ENCODE assay signal across 8 cellular contexts in the genomic region with DNA sequence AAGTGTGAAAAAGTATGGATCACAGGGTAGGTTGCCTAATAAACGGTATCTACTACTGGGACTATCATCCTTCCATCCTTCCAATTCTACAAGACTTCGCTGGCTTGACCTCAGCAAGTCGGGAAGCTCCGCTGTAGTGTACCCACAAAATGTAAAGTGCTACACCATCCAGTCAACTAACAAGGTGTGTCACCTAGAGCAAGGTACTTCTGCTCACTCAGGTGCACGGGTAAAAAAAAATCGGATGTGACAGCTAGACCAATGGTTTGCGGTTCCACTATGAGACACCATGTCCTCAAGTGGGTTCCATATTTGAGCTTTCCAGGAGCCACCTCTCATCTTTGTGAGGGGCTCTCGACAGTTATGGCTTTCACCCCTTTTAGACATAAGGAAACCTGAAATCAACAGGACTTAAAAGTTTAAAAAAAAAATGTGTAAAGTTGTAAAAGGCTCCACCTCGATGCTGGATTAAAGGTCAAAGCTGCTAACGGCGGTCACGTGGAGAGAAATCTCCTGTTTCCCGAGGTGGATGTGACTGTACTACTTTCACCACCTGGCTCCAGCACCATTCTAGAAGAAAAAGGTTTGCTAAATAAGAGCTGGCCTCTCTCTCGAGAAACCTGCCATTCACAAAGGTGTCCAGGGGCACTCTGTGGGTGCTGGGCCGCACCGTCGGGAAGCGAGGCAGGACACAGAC. TPM values are rescaled to one million over a fixed set of nuclear protein-coding genes. Genes with fewer than 3 reads are reported as not detected.
DNase-seq lines count a peak whose midpoint lies in the region; ATAC-seq, FAIRE-seq and TF ChIP-seq lines count a peak whose summit lies in the region.

No MANE protein-coding gene starts in this region.

- H3K27me3 ChIP-seq in Panc1 (ENCODE audit: control insufficient read depth, insufficient read depth, low read length): no peaks in the 10 kb centered on the region
- H3K27me3 ChIP-seq in endothelial cell of umbilical vein (ENCODE audit: control insufficient read depth in 2 of 2, insufficient read depth in 2 of 2, low read length in 2 of 2): no peaks in the 10 kb centered on the region
- no peaks in the 10 kb centered on the region for H3K27me3 ChIP-seq in parathyroid adenoma (ENCODE audit: control insufficient read depth, insufficient read depth, low read length)

- no peak for FAIRE-seq in endothelial cell of umbilical vein (lab: Jason Lieb, UNC)

- ATAC-seq in Panc1: no peak
- no peak for ATAC-seq in GM19328 (IDR thresholded peaks at IDR 0.05; ENCODE audit: unreplicated experiment)
- no peak for ATAC-seq in GM21526 (IDR thresholded peaks at IDR 0.05; ENCODE audit: low FRiP score, unreplicated experiment)
- no peak for ATAC-seq in HG03565 (IDR thresholded peaks at IDR 0.05; ENCODE audit: unreplicated experiment)

- dilution Hi-C loops in endothelial cell of umbilical vein (cut with MboI; ENCODE audit: extremely low pct_ligation_motif_present, low sequenced_read_pairs): no loop called here

- H3K9ac ChIP-seq in endothelial cell of umbilical vein (replicated peaks; ENCODE audit: extremely low read depth, insufficient read depth, low read length) (peak overlapping the region; percentile 59), parathyroid adenoma (no peak overlapping the region)

- POLR2A ChIA-PET in Panc1 (lab: Charles Lee) (no interaction called here), endothelial cell of umbilical vein (lab: Charles Lee) (interaction anchor here (1.2 to 1.5 kb wide), 5 partner anchors 11 to 140 kb away, joined by 3 to 13 read pairs (median 5); a partner anchor contains a TSS)

- H3K4me2 ChIP-seq in endothelial cell of umbilical vein (ENCODE audit: insufficient read depth, low read length): peak overlapping the region; percentile 94
- H3K4me2 ChIP-seq in parathyroid adenoma (ENCODE audit: low read length): peak overlapping the region; percentile 86

- no peak for TF ChIP-seq POLR2A in endothelial cell of umbilical vein (IDR thresholded peaks at IDR 0.05; ENCODE audit: low read depth, low read length)

- H3K79me2 ChIP-seq in endothelial cell of umbilical vein (ENCODE audit: control insufficient read depth, insufficient read depth, low read length): peaks cover 56% of the 10 kb centered on the region
- peaks cover 12% of the 10 kb centered on the region for H3K79me2 ChIP-seq in parathyroid adenoma

- H3K4me1 ChIP-seq in Panc1 (ENCODE audit: control insufficient read depth, insufficient read depth, low read length) (peaks cover 40% of the 10 kb centered on the region), endothelial cell of umbilical vein (ENCODE audit: control insufficient read depth, extremely low read depth, insufficient read depth, low read length) (peaks cover 43% of the 10 kb centered on the region), parathyroid adenoma (peaks cover 16% of the 10 kb centered on the region)

- peak; percentile 17 for DNase-seq in NCI-H2196 (lab: John Stamatoyannopoulos, UW; ENCODE audit: unreplicated experiment)
- no peak for DNase-seq in NCI-H2196 treated with DMSO at 0.1 percent for 48 hours (lab: John Stamatoyannopoulos, UW; ENCODE audit: unreplicated experiment)
- no peak for DNase-seq in Panc1 (ENCODE audit: low read depth, low spot score)
- DNase-seq in endothelial cell of umbilical vein (ENCODE audit: low read depth, low spot score): peak; percentile 11

- CTCF ChIA-PET in Panc1 (lab: Charles Lee): interaction anchor here (0.8 to 1.1 kb wide), 3 partner anchors 57 to 465 kb away, joined by 3 to 5 read pairs (median 4); no protein-coding TSS in a partner anchor
- CTCF ChIA-PET in endothelial cell of umbilical vein (lab: Charles Lee): interaction anchor here (1.0 to 2.0 kb wide), 11 partner anchors 8 to 190 kb away, joined by 3 to 10 read pairs (median 6); no protein-coding TSS in a partner anchor

- no TSS peak for BruUV-seq in Panc1 (replicated peaks; lab: Mats Ljungman, UMichigan)
- TSS peak; percentile 38 for BruUV-seq in endothelial cell of umbilical vein (replicated peaks; lab: Mats Ljungman, UMichigan)

- peak overlapping the region; percentile 91 to 93 for H3K4me3 ChIP-seq in Panc1 (ENCODE audit: low read depth in 2 of 2, low read length in 2 of 2)
- H3K4me3 ChIP-seq in endothelial cell of umbilical vein (replicated peaks in 1 of 3; ENCODE audit: insufficient read depth in 1 of 3, low read depth in 1 of 3, low read length in 3 of 3): peak overlapping the region; percentile 48 to 76 (median 69)
- H3K4me3 ChIP-seq in parathyroid adenoma (ENCODE audit: low read depth, low read length): peak overlapping the region; percentile 87

- in situ Hi-C loops in Panc1 (cut with HindIII; ENCODE audit: low pct_unique_long_range_greater_than_20kb, low sequenced_read_pairs): no loop called here

- H3K9me1 ChIP-seq in endothelial cell of umbilical vein (replicated peaks; ENCODE audit: control insufficient read depth, extremely low read depth, insufficient read depth, low read length): no peaks in the 10 kb centered on the region

- H3K27ac ChIP-seq in Panc1 (ENCODE audit: low read length) (peak overlapping the region; percentile 97), endothelial cell of umbilical vein (ENCODE audit: insufficient read depth, low read depth, low read length) (peak overlapping the region; percentile 82), parathyroid adenoma (peak overlapping the region; percentile 84)

- H2AFZ ChIP-seq in endothelial cell of umbilical vein (ENCODE audit: low read depth, low read length): peak overlapping the region; percentile 47
- peak overlapping the region; percentile 94 for H2AFZ ChIP-seq in parathyroid adenoma

- no peaks in the 10 kb centered on the region for H3K9me3 ChIP-seq in Panc1 (ENCODE audit: control insufficient read depth, insufficient read depth, low read depth, low read length)
- no peaks in the 10 kb centered on the region for H3K9me3 ChIP-seq in endothelial cell of umbilical vein (replicated peaks; ENCODE audit: control insufficient read depth, insufficient read depth, low read length)
- no peaks in the 10 kb centered on the region for H3K9me3 ChIP-seq in parathyroid adenoma (ENCODE audit: control insufficient read depth, low read length)

- no peak for TF ChIP-seq CTCF in Panc1 (IDR thresholded peaks at IDR 0.05)
- TF ChIP-seq CTCF in endothelial cell of umbilical vein (IDR thresholded peaks at IDR 0.05; ENCODE audit: extremely low read depth in 1 of 2, insufficient read depth in 1 of 2, low read depth in 1 of 2, low read length in 2 of 2): no peak
- no peak for TF ChIP-seq CTCF in parathyroid adenoma (IDR thresholded peaks at IDR 0.05)

- intact Hi-C loops in Panc1 (cut with micrococcal nuclease; ENCODE audit: unreplicated experiment) (no loop called here), endothelial cell of umbilical vein (cut with micrococcal nuclease) (loop anchor here (1.0 to 5.0 kb wide), 7 partner anchors 11 to 140 kb away; a partner anchor contains a TSS)

- H4K20me1 ChIP-seq in endothelial cell of umbilical vein (replicated peaks; ENCODE audit: control insufficient read depth, extremely low read depth, insufficient read depth, low read length): no peaks in the 10 kb centered on the region

- H3K36me3 ChIP-seq in Panc1 (ENCODE audit: control insufficient read depth, insufficient read depth, low read length): peaks cover 66% of the 10 kb centered on the region
- peaks cover 10 to 24% of the 10 kb centered on the region in 2 experiments for H3K36me3 ChIP-seq in endothelial cell of umbilical vein (ENCODE audit: control insufficient read depth in 2 of 2, extremely low read depth in 1 of 2, insufficient read depth in 2 of 2, low read length in 2 of 2)
- H3K36me3 ChIP-seq in parathyroid adenoma (ENCODE audit: control insufficient read depth, insufficient read depth, low read length): no peaks in the 10 kb centered on the region

RNA-seq across cellular contexts. Expression of a gene that starts 0.7 kb away (rescaled TPM):
- total RNA-seq in Panc1 (2021; ENCODE audit: unreplicated experiment) (90.6 TPM), endothelial cell of umbilical vein (107 and 114 TPM in 2 replicates)
- polyA plus RNA-seq in Panc1 (2012; ENCODE audit: insufficient read length): 203 TPM
- 20.2 and 29.0 TPM in 2 replicates for polyA plus RNA-seq in endothelial cell of umbilical vein
- 52.0 and 63.6 TPM in 2 replicates for polyA plus RNA-seq in endothelial cell of umbilical vein (2011; cell fraction: cytosol; rRNA removed)
- polyA plus RNA-seq in endothelial cell of umbilical vein (2011; cell fraction: nucleus; rRNA removed): 21.9 and 28.7 TPM in 2 replicates
- polyA plus RNA-seq in endothelial cell of umbilical vein (2012): 124 and 221 TPM in 2 replicates
- 13.2 and 13.4 TPM in 2 replicates for polyA minus RNA-seq in endothelial cell of umbilical vein
- polyA minus RNA-seq in endothelial cell of umbilical vein (2011; cell fraction: cytosol; rRNA and poly(A)+ RNA removed): 24.8 TPM
- 34.2 and 44.0 TPM in 2 replicates for polyA minus RNA-seq in endothelial cell of umbilical vein (2011; cell fraction: nucleus; rRNA and poly(A)+ RNA removed)

RNA-seq across cellular contexts. Expression of a gene that starts 11.1 kb away (rescaled TPM):
- total RNA-seq in Panc1 (2021; ENCODE audit: unreplicated experiment) (131 TPM), endothelial cell of umbilical vein (47.4 and 57.2 TPM in 2 replicates)
- 108 TPM for polyA plus RNA-seq in Panc1 (2012; ENCODE audit: insufficient read length)
- polyA plus RNA-seq in endothelial cell of umbilical vein: 12.1 and 14.9 TPM in 2 replicates
- polyA plus RNA-seq in endothelial cell of umbilical vein (2011; cell fraction: cytosol; rRNA removed): 26.1 and 28.8 TPM in 2 replicates
- polyA plus RNA-seq in endothelial cell of umbilical vein (2011; cell fraction: nucleus; rRNA removed): 15.9 and 16.0 TPM in 2 replicates
- 43.9 and 54.5 TPM in 2 replicates for polyA plus RNA-seq in endothelial cell of umbilical vein (2012)
- polyA minus RNA-seq in endothelial cell of umbilical vein: 88.1 and 114 TPM in 2 replicates
- polyA minus RNA-seq in endothelial cell of umbilical vein (2011; cell fraction: cytosol; rRNA and poly(A)+ RNA removed): 126 TPM
- 17.4 and 22.8 TPM in 2 replicates for polyA minus RNA-seq in endothelial cell of umbilical vein (2011; cell fraction: nucleus; rRNA and poly(A)+ RNA removed)

RNA-seq across cellular contexts. Expression of a gene that starts 12.2 kb away (rescaled TPM):
- not detected for total RNA-seq in Panc1 (2021; ENCODE audit: unreplicated experiment)
- 0.11 TPM for polyA plus RNA-seq in Panc1 (2012; ENCODE audit: insufficient read length)
- total RNA-seq in endothelial cell of umbilical vein: not detected in 2 replicates
- polyA plus RNA-seq in endothelial cell of umbilical vein: 0.02 and 0.04 TPM in 2 replicates
- 0.01 TPM in 1 of 2 replicates, not detected in the other for polyA plus RNA-seq in endothelial cell of umbilical vein (2011; cell fraction: cytosol; rRNA removed)
- 0.13 and 0.20 TPM in 2 replicates for polyA plus RNA-seq in endothelial cell of umbilical vein (2011; cell fraction: nucleus; rRNA removed)
- 0.11 and 0.15 TPM in 2 replicates for polyA plus RNA-seq in endothelial cell of umbilical vein (2012)
- not detected in 2 replicates for polyA minus RNA-seq in endothelial cell of umbilical vein
- polyA minus RNA-seq in endothelial cell of umbilical vein (2011; cell fraction: cytosol; rRNA and poly(A)+ RNA removed): not detected
- polyA minus RNA-seq in endothelial cell of umbilical vein (2011; cell fraction: nucleus; rRNA and poly(A)+ RNA removed): not detected in 2 replicates

RNA-seq across cellular contexts. Expression of a gene that starts 24.4 kb away (rescaled TPM):
- total RNA-seq in Panc1 (2021; ENCODE audit: unreplicated experiment): 113 TPM
- 220 TPM for polyA plus RNA-seq in Panc1 (2012; ENCODE audit: insufficient read length)
- 299 and 304 TPM in 2 replicates for total RNA-seq in endothelial cell of umbilical vein
- polyA plus RNA-seq in endothelial cell of umbilical vein: 323 and 387 TPM in 2 replicates
- polyA plus RNA-seq in endothelial cell of umbilical vein (2011; cell fraction: cytosol; rRNA removed): 384 and 406 TPM in 2 replicates
- polyA plus RNA-seq in endothelial cell of umbilical vein (2011; cell fraction: nucleus; rRNA removed): 161 and 176 TPM in 2 replicates
- 295 and 377 TPM in 2 replicates for polyA plus RNA-seq in endothelial cell of umbilical vein (2012)
- 334 TPM in 2 replicates for polyA minus RNA-seq in endothelial cell of umbilical vein
- polyA minus RNA-seq in endothelial cell of umbilical vein (2011; cell fraction: cytosol; rRNA and poly(A)+ RNA removed): 43.1 TPM
- 47.0 and 69.2 TPM in 2 replicates for polyA minus RNA-seq in endothelial cell of umbilical vein (2011; cell fraction: nucleus; rRNA and poly(A)+ RNA removed)

RNA-seq across cellular contexts. Expression of a gene that starts 50.4 kb away (rescaled TPM):
- total RNA-seq in Panc1 (2021; ENCODE audit: unreplicated experiment): 108 TPM
- 131 TPM for polyA plus RNA-seq in Panc1 (2012; ENCODE audit: insufficient read length)
- 92.5 and 93.2 TPM in 2 replicates for total RNA-seq in endothelial cell of umbilical vein
- polyA plus RNA-seq in endothelial cell of umbilical vein: 75.8 and 90.1 TPM in 2 replicates
- polyA plus RNA-seq in endothelial cell of umbilical vein (2011; cell fraction: cytosol; rRNA removed): 116 and 117 TPM in 2 replicates
- polyA plus RNA-seq in endothelial cell of umbilical vein (2011; cell fraction: nucleus; rRNA removed): 290 and 328 TPM in 2 replicates
- 77.8 and 85.4 TPM in 2 replicates for polyA plus RNA-seq in endothelial cell of umbilical vein (2012)
- polyA minus RNA-seq in endothelial cell of umbilical vein: 67.7 and 82.1 TPM in 2 replicates
- 65.2 TPM for polyA minus RNA-seq in endothelial cell of umbilical vein (2011; cell fraction: cytosol; rRNA and poly(A)+ RNA removed)
- 59.1 and 75.2 TPM in 2 replicates for polyA minus RNA-seq in endothelial cell of umbilical vein (2011; cell fraction: nucleus; rRNA and poly(A)+ RNA removed)

Comparison
In these comparisons a context has a peak if more than half of its experiments do, and no peak if none do; other contexts are left out.
1. DNase-seq: peak in NCI-H2196 (single experiment) and endothelial cell of umbilical vein (single experiment); none in NCI-H2196 treated with DMSO at 0.1 percent for 48 hours (single experiment) and Panc1 (single experiment).
2. Peak in every context shown above with its lines, with median percentiles within 50 percentile points of each other: H3K27ac ChIP-seq and H3K4me3 ChIP-seq.